ENCODE assay signal across 1 cellular context in the genomic region with DNA sequence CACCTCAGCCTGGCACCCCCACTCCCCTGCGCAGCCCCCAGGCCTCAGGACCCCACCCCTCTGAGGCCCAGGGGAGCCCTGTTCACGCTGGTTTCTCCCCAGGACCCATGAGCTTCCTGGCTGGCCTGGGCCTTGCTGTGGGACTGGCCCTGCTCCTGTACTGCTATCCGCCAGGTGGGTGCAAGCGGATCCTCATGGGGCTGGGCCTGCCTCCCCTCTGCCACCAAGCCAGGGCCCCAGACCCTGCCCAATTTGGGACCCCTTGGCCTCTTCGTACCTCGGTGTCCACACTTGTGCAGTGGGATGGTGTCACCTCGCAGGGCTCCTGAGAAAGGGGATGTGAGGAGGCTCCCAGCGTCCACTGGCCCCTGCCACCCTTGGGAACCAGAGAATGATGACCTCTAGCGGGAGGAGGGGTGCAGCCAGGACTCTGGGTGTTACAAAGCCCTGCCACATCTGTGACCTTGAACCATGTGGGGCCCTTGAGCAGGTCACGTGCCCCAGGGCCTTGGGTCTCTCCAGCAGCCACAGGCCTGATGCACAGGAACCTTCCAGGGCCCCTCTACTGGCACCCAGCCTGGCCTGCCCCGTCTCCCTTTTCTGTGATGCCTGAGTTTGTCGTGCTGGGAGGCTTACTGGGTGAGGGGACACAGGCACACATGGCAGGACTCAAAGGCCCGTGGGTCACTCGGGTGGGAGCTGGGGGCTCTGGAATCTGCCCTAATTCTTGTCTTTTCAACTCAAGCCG.
TF ChIP-seq lines count a peak whose summit lies in the region.

No MANE protein-coding gene starts in this region.

TF ChIP-seq in H1, 55 proteins besides CTCF, POLR2A, EP300 and RAD21 (continued from another document):
- TF ChIP-seq ZNF274 (IDR thresholded peaks at IDR 0.05; ENCODE audit: borderline replicate concordance, extremely low read depth, low read length) (no peak), KDM4A (IDR thresholded peaks at IDR 0.05; ENCODE audit: low read depth, low read length, severe bottlenecking) (no peak), NANOG (IDR thresholded peaks at IDR 0.05; ENCODE audit: insufficient read depth, low read depth, low read length, poor library complexity, severe bottlenecking) (no peak), CHD1 (IDR thresholded peaks at IDR 0.05; ENCODE audit: low read depth, low read length) (no peak), BACH1 (IDR thresholded peaks at IDR 0.05; ENCODE audit: low read length) (no peak), KDM5A (IDR thresholded peaks at IDR 0.05; ENCODE audit: low read length) (no peak), SIX5 (IDR thresholded peaks at IDR 0.05; ENCODE audit: low read depth, low read length) (no peak), JUN (IDR thresholded peaks at IDR 0.05; ENCODE audit: low read depth, low read length) (no peak)
- TF ChIP-seq, protein P1, sequence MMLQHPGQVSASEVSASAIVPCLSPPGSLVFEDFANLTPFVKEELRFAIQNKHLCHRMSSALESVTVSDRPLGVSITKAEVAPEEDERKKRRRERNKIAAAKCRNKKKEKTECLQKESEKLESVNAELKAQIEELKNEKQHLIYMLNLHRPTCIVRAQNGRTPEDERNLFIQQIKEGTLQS (IDR thresholded peaks at IDR 0.05; ENCODE audit: insufficient read depth, low read depth, low read length), result no peak
